ENCODE assay signal across 15 cellular contexts in genomic region chr3:35723480-35724097, GRCh38.
A peak's percentile ranks its signal among the peaks of the same experiment; 100 is the strongest.
DNase-seq lines count a peak whose midpoint lies in the region; ATAC-seq and TF ChIP-seq lines count a peak whose summit lies in the region.
"Had no signal": no experiment of that assay in that cellular context is flagged by ENCODE, and none has a peak within 500 bp of the region (broad histone marks: within the 10 kb centered on the region; RNA-seq: fewer than 3 reads in every experiment).

No MANE protein-coding gene starts in this region.

- TF ChIP-seq RAD21 in SK-N-SH (IDR thresholded peaks at IDR 0.05; ENCODE audit: low read length): no peak

- H3K79me2 ChIP-seq in SK-N-SH (ENCODE audit: insufficient read depth): no peaks in the 10 kb centered on the region

- H3K4me2 ChIP-seq in SK-N-SH: no peak overlapping the region
- H3K4me2 ChIP-seq: BLaER1 had no signal

- POLR2A ChIA-PET in SK-N-SH (lab: Yijun Ruan, JAX): no interaction called here

- no peaks in the 10 kb centered on the region for H3F3A ChIP-seq in SK-N-SH (replicated peaks; ENCODE audit: insufficient read depth)

- H3K27me3 ChIP-seq in SK-N-SH (ENCODE audit: insufficient read depth) (no peaks in the 10 kb centered on the region), lower lobe of right lung (ENCODE audit: low read depth) (peaks cover 21% of the 10 kb centered on the region), uterus (no peaks in the 10 kb centered on the region)
- H3K27me3 ChIP-seq: BLaER1 had no signal

- H3K27ac ChIP-seq in SK-N-SH (ENCODE audit: low read depth in 2 of 2, low read length in 1 of 2) (no peak overlapping the region), lower lobe of right lung (no peak overlapping the region), uterus (no peak overlapping the region)
- H3K27ac ChIP-seq: BLaER1, GM23248 had no signal

- no peaks in the 10 kb centered on the region for H3K36me3 ChIP-seq in SK-N-SH (replicated peaks in 1 of 2; ENCODE audit: control insufficient read depth in 1 of 2, insufficient read depth in 2 of 2, low read length in 1 of 2)
- H3K36me3 ChIP-seq in lower lobe of right lung: no peaks in the 10 kb centered on the region
- no peaks in the 10 kb centered on the region for H3K36me3 ChIP-seq in uterus

- H2AFZ ChIP-seq in SK-N-SH (ENCODE audit: low read depth): no peak overlapping the region
- H2AFZ ChIP-seq: GM23248 had no signal

- DNase-seq in SK-N-SH: no peak
- no peak for DNase-seq in lower lobe of right lung
- peak; percentile 58 for DNase-seq in putamen (ENCODE audit: low spot score)
- no peak for DNase-seq in amygdala (lab: John Stamatoyannopoulos, UW)
- no peak for DNase-seq in uterus
- DNase-seq: 8988T; AML-193; CD4-positive, CD25-positive, alpha-beta regulatory T cell; DMS53; GM23248 had no signal

- no peak for TF ChIP-seq POLR2A in uterus (IDR thresholded peaks at IDR 0.05)

- CTCF ChIA-PET in SK-N-SH (lab: Yijun Ruan, JAX): interaction anchor here (0.7 kb wide), 1 partner anchor 90 kb away, joined by 3 read pairs; no protein-coding TSS in a partner anchor

- H4K20me1 ChIP-seq in SK-N-SH (ENCODE audit: insufficient read depth): no peaks in the 10 kb centered on the region
- H4K20me1 ChIP-seq: BLaER1 had no signal

- TF ChIP-seq CTCF in SK-N-SH (IDR thresholded peaks at IDR 0.05) (no peak), lower lobe of right lung (IDR thresholded peaks at IDR 0.05) (no peak), uterus (IDR thresholded peaks at IDR 0.05) (no peak)

- no peak for TF ChIP-seq EP300 in SK-N-SH (IDR thresholded peaks at IDR 0.05; ENCODE audit: borderline replicate concordance in 1 of 2, low read depth in 1 of 2, low read length in 1 of 2)

- no peak overlapping the region for H3K4me3 ChIP-seq in SK-N-SH (ENCODE audit: low read depth in 2 of 2, low read length in 1 of 2)
- H3K4me3 ChIP-seq in lower lobe of right lung: no peak overlapping the region
- H3K4me3 ChIP-seq in uterus: no peak overlapping the region
- H3K4me3 ChIP-seq: BLaER1, GM12878, GM23248 had no signal

- H3K4me1 ChIP-seq in SK-N-SH (ENCODE audit: control insufficient read depth in 1 of 2, insufficient read depth in 2 of 2, low read depth in 1 of 2, low read length in 1 of 2) (peaks cover 6 to 8% of the 10 kb centered on the region in 2 experiments; a peak in 3 of 4 replicates), lower lobe of right lung (peaks cover 3% of the 10 kb centered on the region), uterus (no peaks in the 10 kb centered on the region)
- H3K4me1 ChIP-seq: BLaER1 had no signal

- H3K9me3 ChIP-seq in SK-N-SH (no peaks in the 10 kb centered on the region), lower lobe of right lung (no peaks in the 10 kb centered on the region), uterus (no peaks in the 10 kb centered on the region)
- H3K9me3 ChIP-seq: BLaER1 had no signal

- no peak overlapping the region for H3K9ac ChIP-seq in SK-N-SH
- H3K9ac ChIP-seq: BLaER1, GM23248 had no signal

- no peaks in the 10 kb centered on the region for H3K9me2 ChIP-seq in SK-N-SH

- no peak for ATAC-seq in SK-N-SH treated with all-trans-retinoic acid at 6 μM for 48 hours
- peak; percentile 65 to 89 for ATAC-seq in lower lobe of right lung
- ATAC-seq in HG03469 (IDR thresholded peaks at IDR 0.05; ENCODE audit: unreplicated experiment): no peak
- ATAC-seq: GM12878, HCT116 had no signal

- intact Hi-C loops in lower lobe of right lung (cut with DNase I) (no loop called here), uterus (cut with DNase I; ENCODE audit: low total_unique reads) (no loop called here)

TF ChIP-seq in SK-N-SH treated with all-trans-retinoic acid at 6 μM for 48 hours, 23 proteins besides CTCF, POLR2A, EP300 and RAD21:
- TF ChIP-seq PATZ1 (CRISPR knock-in tag; IDR thresholded peaks at IDR 0.05; ENCODE audit: borderline replicate concordance) (no peak), ISL1 (CRISPR knock-in tag; IDR thresholded peaks at IDR 0.05) (peak; percentile 87)

TF ChIP-seq in SK-N-SH, 30 proteins besides CTCF, POLR2A, EP300 and RAD21:
- TF ChIP-seq SIN3A (IDR thresholded peaks at IDR 0.05; ENCODE audit: borderline replicate concordance, low read depth, low read length) (no peak), REST (IDR thresholded peaks at IDR 0.05; ENCODE audit: low read depth, low read length) (no peak), ELF1 (IDR thresholded peaks at IDR 0.05) (no peak), USF2 (IDR thresholded peaks at IDR 0.05; ENCODE audit: borderline replicate concordance, low read depth, low read length) (no peak), FOXJ3 (CRISPR knock-in tag; IDR thresholded peaks at IDR 0.05) (no peak), JUND (IDR thresholded peaks at IDR 0.05) (no peak), MAX (IDR thresholded peaks at IDR 0.05; ENCODE audit: low read depth) (no peak), NFIC (IDR thresholded peaks at IDR 0.05; ENCODE audit: borderline replicate concordance) (no peak), GABPA (IDR thresholded peaks at IDR 0.05; ENCODE audit: low read depth) (no peak), FOXM1 (IDR thresholded peaks at IDR 0.05; ENCODE audit: low read depth) (no peak), RFX5 (IDR thresholded peaks at IDR 0.05; ENCODE audit: low read length) (no peak), RXRA (IDR thresholded peaks at IDR 0.05; ENCODE audit: borderline replicate concordance, low read depth) (no peak), NRF1 (IDR thresholded peaks at IDR 0.05; ENCODE audit: low read depth, low read length) (no peak), TAF1 (IDR thresholded peaks at IDR 0.05; ENCODE audit: borderline replicate concordance, low read depth, low read length) (no peak), ZBTB33 (IDR thresholded peaks at IDR 0.05; ENCODE audit: borderline replicate concordance, low read depth) (no peak), CHD2 (IDR thresholded peaks at IDR 0.05; ENCODE audit: low read length, partially characterized antibody) (no peak), GATA2 (CRISPR knock-in tag; IDR thresholded peaks at IDR 0.05) (no peak), MEF2A (IDR thresholded peaks at IDR 0.05; ENCODE audit: borderline replicate concordance, low read depth) (no peak)

Comparison
In these comparisons a context has a peak if more than half of its experiments do, and no peak if none do; other contexts are left out.
1. ATAC-seq: peak in lower lobe of right lung (2 of 2); none in SK-N-SH treated with all-trans-retinoic acid at 6 μM for 48 hours (single experiment) and HG03469 (single experiment).